13 cellular contexts compared by ENCODE assay signal in genomic region chr15:25543156-25543555, GRCh38.
DNase-seq lines count a peak whose midpoint lies in the region; ATAC-seq and TF ChIP-seq lines count a peak whose summit lies in the region.
"Had no signal": no experiment of that assay in that cellular context is flagged by ENCODE, and none has a peak within 500 bp of the region (broad histone marks: within the 10 kb centered on the region; RNA-seq: fewer than 3 reads in every experiment).

No MANE protein-coding gene starts in this region.

- H3K4me1 Mint-ChIP-seq in activated CD8-positive, alpha-beta T cell treated with anti-CD3 and anti-CD28 coated beads, Interleukin-2, amount 10 ng/mL, durations not matched to agents 7 days and 5 days (ENCODE audit: low read depth): no peaks in the 10 kb centered on the region
- H3K4me1 Mint-ChIP-seq: stimulated activated naive CD8-positive, alpha-beta T cell treated with anti-CD3 and anti-CD28 coated beads, Interleukin-15, amount 100 ng/mL, for 72 hours had no signal

- no peak for TF ChIP-seq EP300 in gastroesophageal sphincter (IDR thresholded peaks at IDR 0.05)

- no peaks in the 10 kb centered on the region for H3K27me3 Mint-ChIP-seq in activated CD8-positive, alpha-beta T cell treated with anti-CD3 and anti-CD28 coated beads, Interleukin-2, amount 10 ng/mL, durations not matched to agents 7 days and 5 days (ENCODE audit: low read depth)
- H3K27me3 Mint-ChIP-seq: progenitor cell of endocrine pancreas; stimulated activated naive CD8-positive, alpha-beta T cell treated with anti-CD3 and anti-CD28 coated beads, Interleukin-15, amount 100 ng/mL, for 72 hours had no signal

- ATAC-seq in gastroesophageal sphincter (peak; percentile 61), HG03097 (IDR thresholded peaks at IDR 0.05; ENCODE audit: low FRiP score, unreplicated experiment) (no peak)
- no peak for ATAC-seq in activated CD8-positive, alpha-beta T cell treated with anti-CD3 and anti-CD28 coated beads, Interleukin-2, amount 10 ng/mL, durations not matched to agents 7 days and 5 days
- ATAC-seq: stimulated activated naive CD8-positive, alpha-beta T cell treated with anti-CD3 and anti-CD28 coated beads, Interleukin-15, amount 100 ng/mL, for 72 hours had no signal

- H3K4me3 ChIP-seq in SJCRH30 (no peak overlapping the region), gastroesophageal sphincter (no peak overlapping the region)

- H3K4me1 ChIP-seq in SJCRH30: peaks cover 34% of the 10 kb centered on the region
- H3K4me1 ChIP-seq in gastroesophageal sphincter: peaks cover 7 to 42% (median 7%) of the 10 kb centered on the region in 3 donors

- H3K27ac ChIP-seq in SJCRH30 (peak overlapping the region; percentile 71), gastroesophageal sphincter (peak overlapping the region; percentile 8 to 73 (median 62))
- H3K27ac ChIP-seq: RWPE1 had no signal

- H3K9me3 ChIP-seq in SJCRH30 (replicated peaks): no peaks in the 10 kb centered on the region
- H3K9me3 ChIP-seq in gastroesophageal sphincter: no peaks in the 10 kb centered on the region

- no peak for TF ChIP-seq POLR2A in gastroesophageal sphincter (IDR thresholded peaks at IDR 0.05)

- DNase-seq in Daoy (ENCODE audit: low read depth) (peak; percentile 48), SJCRH30 (peak; percentile 52 to 66), pons (ENCODE audit: low spot score) (peak; percentile 83), NCI-H1694 (lab: John Stamatoyannopoulos, UW) (no peak), NCI-H146 treated with DMSO at 0.1 percent for 48 hours (lab: John Stamatoyannopoulos, UW; ENCODE audit: unreplicated experiment) (no peak)
- DNase-seq in activated CD8-positive, alpha-beta T cell treated with anti-CD3 and anti-CD28 coated beads, Interleukin-2, amount 10 ng/mL, durations not matched to agents 7 days and 5 days: no peak
- DNase-seq: DMS53; erythroblast; stimulated activated naive CD8-positive, alpha-beta T cell treated with anti-CD3 and anti-CD28 coated beads, Interleukin-15, amount 100 ng/mL, for 72 hours had no signal

- no peak overlapping the region for H3K27ac Mint-ChIP-seq in activated CD8-positive, alpha-beta T cell treated with anti-CD3 and anti-CD28 coated beads, Interleukin-2, amount 10 ng/mL, durations not matched to agents 7 days and 5 days
- H3K27ac Mint-ChIP-seq: progenitor cell of endocrine pancreas; stimulated activated naive CD8-positive, alpha-beta T cell treated with anti-CD3 and anti-CD28 coated beads, Interleukin-15, amount 100 ng/mL, for 72 hours had no signal

- no peaks in the 10 kb centered on the region for H3K36me3 Mint-ChIP-seq in activated CD8-positive, alpha-beta T cell treated with anti-CD3 and anti-CD28 coated beads, Interleukin-2, amount 10 ng/mL, durations not matched to agents 7 days and 5 days (ENCODE audit: low read depth)

- H3K27me3 ChIP-seq in SJCRH30 (no peaks in the 10 kb centered on the region), gastroesophageal sphincter (no peaks in the 10 kb centered on the region)

- CTCF ChIA-PET in activated CD8-positive, alpha-beta T cell treated with anti-CD3 and anti-CD28 coated beads, Interleukin-2, amount 10 ng/mL, durations not matched to agents 7 days and 5 days (lab: Charles Lee): no interaction called here

- no peak overlapping the region for H3K4me3 Mint-ChIP-seq in activated CD8-positive, alpha-beta T cell treated with anti-CD3 and anti-CD28 coated beads, Interleukin-2, amount 10 ng/mL, durations not matched to agents 7 days and 5 days
- H3K4me3 Mint-ChIP-seq: stimulated activated naive CD8-positive, alpha-beta T cell treated with anti-CD3 and anti-CD28 coated beads, Interleukin-15, amount 100 ng/mL, for 72 hours had no signal

- TF ChIP-seq CTCF in gastroesophageal sphincter (IDR thresholded peaks at IDR 0.05): peak in 1 of 4 experiments; percentile 34

- POLR2A ChIA-PET in activated CD8-positive, alpha-beta T cell treated with anti-CD3 and anti-CD28 coated beads, Interleukin-2, amount 10 ng/mL, durations not matched to agents 7 days and 5 days (lab: Charles Lee): no interaction called here

- H3K36me3 ChIP-seq in SJCRH30 (no peaks in the 10 kb centered on the region), gastroesophageal sphincter (no peaks in the 10 kb centered on the region)

- 0 to 20% methylated on average over 1 of the region's 1 CpG for WGBS in gastroesophageal sphincter (ENCODE audit: low coverage in 1 of 2), 2 donors

- H3K9me3 Mint-ChIP-seq in activated CD8-positive, alpha-beta T cell treated with anti-CD3 and anti-CD28 coated beads, Interleukin-2, amount 10 ng/mL, durations not matched to agents 7 days and 5 days (ENCODE audit: insufficient read depth): no peaks in the 10 kb centered on the region

Comparison
In these comparisons a context has a peak if more than half of its experiments do, and no peak if none do; other contexts are left out.
1. DNase-seq: peak in Daoy (single experiment), SJCRH30 (2 of 2) and pons (single experiment); none in NCI-H1694 (single experiment), NCI-H146 treated with DMSO at 0.1 percent for 48 hours (single experiment) and activated CD8-positive, alpha-beta T cell treated with anti-CD3 and anti-CD28 coated beads, Interleukin-2, amount 10 ng/mL, durations not matched to agents 7 days and 5 days (single experiment).